ENCODE assay signal across 20 cellular contexts in the genomic region with DNA sequence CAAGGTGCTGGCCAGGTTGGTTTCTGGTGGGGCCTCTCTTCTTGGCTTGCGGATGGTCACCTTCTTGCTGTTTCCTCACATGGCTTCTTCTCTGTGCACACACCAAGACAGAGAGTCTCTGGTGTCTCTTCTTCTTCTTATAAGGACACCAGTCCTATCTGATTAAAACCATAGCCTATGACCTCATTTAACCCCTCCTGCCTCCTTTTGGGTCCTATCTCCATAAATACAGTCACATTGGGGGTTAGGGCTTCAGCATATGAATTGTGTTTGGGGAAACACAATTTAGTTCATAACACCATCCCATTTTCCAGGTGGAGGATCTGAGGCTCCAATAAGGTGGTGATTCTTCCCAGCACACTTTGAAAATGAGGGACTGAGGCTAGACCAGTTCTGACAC.
DNase-seq lines count a peak whose midpoint lies in the region; FAIRE-seq and TF ChIP-seq lines count a peak whose summit lies in the region.
"Had no signal": no experiment of that assay in that cellular context is flagged by ENCODE, and none has a peak within 500 bp of the region (broad histone marks: within the 10 kb centered on the region; RNA-seq: fewer than 3 reads in every experiment).

No MANE protein-coding gene starts in this region.

- H3K79me2 ChIP-seq in H1 (ENCODE audit: control insufficient read depth in 1 of 2, insufficient read depth in 2 of 2, low read length in 2 of 2) (no peaks in the 10 kb centered on the region), neural progenitor cell (ENCODE audit: low read depth) (no peaks in the 10 kb centered on the region)

- H3K27ac Mint-ChIP-seq in neural progenitor cell (peak overlapping the region; percentile 8), type B pancreatic cell (no peak overlapping the region)
- H3K27ac Mint-ChIP-seq: CD14-positive monocyte; CD4-positive, alpha-beta memory T cell; H9 had no signal

- H3K27me3 Mint-ChIP-seq in neural progenitor cell (ENCODE audit: insufficient read depth, low read depth) (peaks cover 9% of the 10 kb centered on the region), type B pancreatic cell (no peaks in the 10 kb centered on the region)

- no peaks in the 10 kb centered on the region for H4K20me1 ChIP-seq in BLaER1 treated with 17β-estradiol and CSF1 and Interleukin-3, amounts not matched to agents 10 nM and 100 nM
- H4K20me1 ChIP-seq in H1 (replicated peaks in 1 of 2; ENCODE audit: control insufficient read depth in 1 of 2, insufficient read depth in 2 of 2, low read length in 2 of 2) (no peaks in the 10 kb centered on the region), neural progenitor cell (ENCODE audit: low read depth) (no peaks in the 10 kb centered on the region)

- peak overlapping the region in 2 of 11 experiments; percentile 2 to 59; a peak in 1 of 22 replicates for H3K27ac ChIP-seq in BLaER1 treated with 17β-estradiol and CSF1 and Interleukin-3, amounts not matched to agents 10 nM and 100 nM
- H3K27ac ChIP-seq in H1 (ENCODE audit: low read depth, low read length) = no peak overlapping the region
- H3K27ac ChIP-seq in neural progenitor cell = no peak overlapping the region
- peak overlapping the region; percentile 55 to 83 for H3K27ac ChIP-seq in tibial artery
- H3K27ac ChIP-seq in breast epithelium = peak overlapping the region in 1 of 2 donors; percentile 75
- H3K27ac ChIP-seq: 22Rv1, A549 had no signal

- peaks cover 7% of the 10 kb centered on the region for H3F3A ChIP-seq in neural progenitor cell (ENCODE audit: low read depth)

- no peak overlapping the region for H3K9ac ChIP-seq in BLaER1 treated with 17β-estradiol and CSF1 and Interleukin-3, amounts not matched to agents 10 nM and 100 nM
- H3K9ac ChIP-seq in H1 (replicated peaks in 1 of 4; ENCODE audit: extremely low read depth in 1 of 4, low read depth in 3 of 4, low read length in 3 of 4) (no peak overlapping the region), neural progenitor cell (no peak overlapping the region)

- H3K4me1 ChIP-seq in BLaER1 treated with 17β-estradiol and CSF1 and Interleukin-3, amounts not matched to agents 10 nM and 100 nM = peaks cover 30 to 47% (median 37%) of the 10 kb centered on the region in 10 experiments
- no peaks in the 10 kb centered on the region for H3K4me1 ChIP-seq in H1 (replicated peaks in 1 of 4; ENCODE audit: control insufficient read depth in 3 of 4, insufficient read depth in 4 of 4, low read length in 3 of 4)
- peaks cover 22% of the 10 kb centered on the region for H3K4me1 ChIP-seq in neural progenitor cell
- peaks cover 0 to 49% (median 29%) of the 10 kb centered on the region in 4 donors for H3K4me1 ChIP-seq in tibial artery
- H3K4me1 ChIP-seq in breast epithelium = peaks cover 0 to 4% of the 10 kb centered on the region in 2 donors
- H3K4me1 ChIP-seq: A549 had no signal

- no peak overlapping the region for H3K56ac ChIP-seq in H1 (replicated peaks; ENCODE audit: insufficient read length, low read depth, low read length)

- H3K14ac ChIP-seq in H1 (ENCODE audit: insufficient read length) = no peak overlapping the region

- H2BK120ac ChIP-seq in H1 (replicated peaks; ENCODE audit: low read depth, low read length) = no peak overlapping the region

- DNase-seq in H1 (ENCODE audit: low read depth in 1 of 2, low spot score in 2 of 2) (no peak), neural progenitor cell (ENCODE audit: low spot score) (no peak), tibial artery (no peak), breast epithelium (ENCODE audit: low spot score in 2 of 2) (no peak), type B pancreatic cell (ENCODE audit: extremely low spot score, unreplicated experiment) (no peak)
- DNase-seq in effector CD8-positive, alpha-beta T cell (lab: John Stamatoyannopoulos, UW) = no peak
- DNase-seq: AML-193; CD4-positive, alpha-beta memory T cell; DMS153; DMS79; GDM1; GOT3; H9; IMR-90 had no signal

- no peak overlapping the region for H2AK5ac ChIP-seq in H1 (ENCODE audit: low read depth, low read length)

- TF ChIP-seq RAD21 in H1 (IDR thresholded peaks at IDR 0.05 in 1 of 2, conservative IDR thresholded peaks at IDR 0.05 in 1 of 2; ENCODE audit: low read depth in 2 of 2, low read length in 2 of 2) = no peak

- H4K91ac ChIP-seq in H1 (replicated peaks; ENCODE audit: insufficient read length, low read length) = no peak overlapping the region

- 0 out of 2 replicates have a peak overlapping the region, but pooled peaks have one; percentile 29 for H2BK12ac ChIP-seq in H1 (ENCODE audit: low read depth, low read length)

- no peak overlapping the region for H3K4me3 Mint-ChIP-seq in neural progenitor cell
- no peak overlapping the region for H3K4me3 Mint-ChIP-seq in type B pancreatic cell
- H3K4me3 Mint-ChIP-seq: CD14-positive monocyte; CD4-positive, alpha-beta memory T cell; H9 had no signal

- no peak overlapping the region for H3K23ac ChIP-seq in H1 (ENCODE audit: insufficient read length)

- H3K79me1 ChIP-seq in H1 (ENCODE audit: low read depth, low read length) = no peaks in the 10 kb centered on the region

- no peak overlapping the region for H4K5ac ChIP-seq in H1 (ENCODE audit: insufficient read length, low read depth, low read length)

- H3K4me1 Mint-ChIP-seq in neural progenitor cell = peaks cover 25% of the 10 kb centered on the region
- peaks cover 28% of the 10 kb centered on the region for H3K4me1 Mint-ChIP-seq in type B pancreatic cell (ENCODE audit: unreplicated experiment)
- H3K4me1 Mint-ChIP-seq: CD14-positive monocyte; CD4-positive, alpha-beta memory T cell had no signal

- H3K4me3 ChIP-seq in BLaER1 treated with 17β-estradiol and CSF1 and Interleukin-3, amounts not matched to agents 10 nM and 100 nM = no peak overlapping the region
- H3K4me3 ChIP-seq in H1 (ENCODE audit: extremely low read depth in 1 of 4, insufficient read depth in 2 of 4, low read depth in 3 of 4, low read length in 4 of 4) = no peak overlapping the region
- H3K4me3 ChIP-seq in neural progenitor cell = no peak overlapping the region
- H3K4me3 ChIP-seq in tibial artery = no peak overlapping the region
- H3K4me3 ChIP-seq in breast epithelium = no peak overlapping the region
- H3K4me3 ChIP-seq: A549 had no signal

- 83% methylated on average over 1 of the region's 1 CpG; no CpG with 5 or more reads in 1 of the 2 experiments for WGBS in H1 (ENCODE audit: extremely low coverage in 1 of 2, insufficient coverage in 1 of 2, insufficient read length in 1 of 2, insufficient replicate concordance in 2 of 2, low coverage in 1 of 2, low lambda C conversion rate in 2 of 2, missing lambda C conversion rate in 1 of 2), 2 experiments

- peak overlapping the region in 10 of 11 experiments; percentile 32 to 94 (median 78); a peak in 12 of 22 replicates for H3K4me2 ChIP-seq in BLaER1 treated with 17β-estradiol and CSF1 and Interleukin-3, amounts not matched to agents 10 nM and 100 nM
- H3K4me2 ChIP-seq in H1 (ENCODE audit: insufficient read depth in 1 of 2, low read depth in 2 of 2, low read length in 2 of 2) = no peak overlapping the region
- H3K4me2 ChIP-seq in neural progenitor cell = no peak overlapping the region
- H3K4me2 ChIP-seq: A549 had no signal

- peak overlapping the region; percentile 13; the same call in 1 of the 2 replicates for H2BK20ac ChIP-seq in H1 (ENCODE audit: low read length)

- peaks cover 0 to 37% (median 21%) of the 10 kb centered on the region in 11 experiments; a peak in 19 of 22 replicates for H3K9me3 ChIP-seq in BLaER1 treated with 17β-estradiol and CSF1 and Interleukin-3, amounts not matched to agents 10 nM and 100 nM (replicated peaks in 1 of 11)
- no peaks in the 10 kb centered on the region for H3K9me3 ChIP-seq in H1 (ENCODE audit: insufficient read depth in 2 of 2, low read depth in 1 of 2, low read length in 1 of 2)
- H3K9me3 ChIP-seq in neural progenitor cell (ENCODE audit: low read depth) = no peaks in the 10 kb centered on the region
- H3K9me3 ChIP-seq in tibial artery = no peaks in the 10 kb centered on the region
- no peaks in the 10 kb centered on the region for H3K9me3 ChIP-seq in breast epithelium
- H3K9me3 ChIP-seq: A549 had no signal

- no peak overlapping the region for H2BK5ac ChIP-seq in H1 (ENCODE audit: low read depth, low read length)

- no peak overlapping the region for H3K18ac ChIP-seq in H1 (ENCODE audit: extremely low read depth, low read length)

- CTCF ChIA-PET in H1 (lab: Charles Lee; ENCODE audit: partially characterized antibody) = interaction anchor here (1.1 kb wide), 1 partner anchor 13 kb away, joined by 4 read pairs; no protein-coding TSS in a partner anchor

- intact Hi-C loops in tibial artery (cut with DNase I; ENCODE audit: low total_unique reads) (no loop called here), breast epithelium (cut with DNase I; ENCODE audit: low total_unique reads) (no loop called here)

- H3K4ac ChIP-seq in H1 (replicated peaks; ENCODE audit: insufficient read length, low read depth, low read length) = no peak overlapping the region

- TF ChIP-seq POLR2A in H1 (IDR thresholded peaks at IDR 0.05; ENCODE audit: control extremely low read depth in 1 of 2, low read depth in 2 of 2, low read length in 2 of 2) (no peak), breast epithelium (IDR thresholded peaks at IDR 0.05) (no peak)

- TF ChIP-seq EP300 in H1 (IDR thresholded peaks at IDR 0.05; ENCODE audit: borderline replicate concordance in 1 of 2, low read depth in 2 of 2, low read length in 2 of 2) = no peak

- H3K23me2 ChIP-seq in H1 (ENCODE audit: low read depth, low read length) = no peaks in the 10 kb centered on the region

- POLR2A ChIA-PET in H1 (lab: Charles Lee; ENCODE audit: partially characterized antibody) = interaction anchor here (1.0 kb wide), 1 partner anchor 16 kb away, joined by 3 read pairs; no protein-coding TSS in a partner anchor

- H3K36me3 ChIP-seq in BLaER1 treated with 17β-estradiol and CSF1 and Interleukin-3, amounts not matched to agents 10 nM and 100 nM = peaks cover 0 to 6% (median 0%) of the 10 kb centered on the region in 11 experiments; a peak in 2 of 22 replicates
- H3K36me3 ChIP-seq in H1 (ENCODE audit: control insufficient read depth in 2 of 4, insufficient read depth in 4 of 4, low read length in 3 of 4) (no peaks in the 10 kb centered on the region), neural progenitor cell (no peaks in the 10 kb centered on the region), tibial artery (no peaks in the 10 kb centered on the region), breast epithelium (no peaks in the 10 kb centered on the region)

- no peaks in the 10 kb centered on the region for H3K27me3 ChIP-seq in BLaER1 treated with 17β-estradiol and CSF1 and Interleukin-3, amounts not matched to agents 10 nM and 100 nM
- H3K27me3 ChIP-seq in H1 (replicated peaks in 1 of 4; ENCODE audit: control insufficient read depth in 3 of 4, extremely low read depth in 1 of 4, insufficient read depth in 3 of 4, low read length in 3 of 4) = no peaks in the 10 kb centered on the region
- H3K27me3 ChIP-seq in neural progenitor cell = no peaks in the 10 kb centered on the region
- no peaks in the 10 kb centered on the region for H3K27me3 ChIP-seq in tibial artery
- no peaks in the 10 kb centered on the region for H3K27me3 ChIP-seq in breast epithelium

- no peak for FAIRE-seq in H1 (lab: Jason Lieb, UNC)
- FAIRE-seq: A549, GM12892, HTR-8/SVneo had no signal

- H2BK15ac ChIP-seq in H1 (ENCODE audit: low read length) = no peak overlapping the region

- no peak overlapping the region for H2AFZ ChIP-seq in H1 (ENCODE audit: low read length)
- H2AFZ ChIP-seq in neural progenitor cell (replicated peaks) = no peak overlapping the region

- peaks cover 3% of the 10 kb centered on the region for H3K36me3 Mint-ChIP-seq in neural progenitor cell
- H3K36me3 Mint-ChIP-seq in type B pancreatic cell = peaks cover 2% of the 10 kb centered on the region
- H3K36me3 Mint-ChIP-seq: CD14-positive monocyte; CD4-positive, alpha-beta memory T cell had no signal

- peak overlapping the region; percentile 28; the same call in 1 of the 2 replicates for H4K8ac ChIP-seq in H1 (ENCODE audit: extremely low read depth, insufficient read depth, low read length)

- H3K9me3 Mint-ChIP-seq in neural progenitor cell (peaks cover 15% of the 10 kb centered on the region), type B pancreatic cell (peaks cover 2% of the 10 kb centered on the region)

- TF ChIP-seq CTCF in H1 (IDR thresholded peaks at IDR 0.05; ENCODE audit: control extremely low read depth in 1 of 3, insufficient read depth in 1 of 3, low read depth in 1 of 3, low read length in 3 of 3) (no peak), neural progenitor cell (IDR thresholded peaks at IDR 0.05) (no peak), tibial artery (IDR thresholded peaks at IDR 0.05) (no peak), breast epithelium (IDR thresholded peaks at IDR 0.05) (no peak), type B pancreatic cell (conservative IDR thresholded peaks at IDR 0.05) (no peak)

Comparison
In these comparisons a context has a peak if more than half of its experiments do, and no peak if none do; other contexts are left out.
1. H3K27ac ChIP-seq: peak in tibial artery (2 of 2); none in H1 (single experiment) and neural progenitor cell (single experiment).
2. H3K4me2 ChIP-seq: peak in BLaER1 treated with 17β-estradiol and CSF1 and Interleukin-3, amounts not matched to agents 10 nM and 100 nM (10 of 11); none in H1 (0 of 2) and neural progenitor cell (single experiment).